ENCODE assay signal across 8 cellular contexts in the genomic region with DNA sequence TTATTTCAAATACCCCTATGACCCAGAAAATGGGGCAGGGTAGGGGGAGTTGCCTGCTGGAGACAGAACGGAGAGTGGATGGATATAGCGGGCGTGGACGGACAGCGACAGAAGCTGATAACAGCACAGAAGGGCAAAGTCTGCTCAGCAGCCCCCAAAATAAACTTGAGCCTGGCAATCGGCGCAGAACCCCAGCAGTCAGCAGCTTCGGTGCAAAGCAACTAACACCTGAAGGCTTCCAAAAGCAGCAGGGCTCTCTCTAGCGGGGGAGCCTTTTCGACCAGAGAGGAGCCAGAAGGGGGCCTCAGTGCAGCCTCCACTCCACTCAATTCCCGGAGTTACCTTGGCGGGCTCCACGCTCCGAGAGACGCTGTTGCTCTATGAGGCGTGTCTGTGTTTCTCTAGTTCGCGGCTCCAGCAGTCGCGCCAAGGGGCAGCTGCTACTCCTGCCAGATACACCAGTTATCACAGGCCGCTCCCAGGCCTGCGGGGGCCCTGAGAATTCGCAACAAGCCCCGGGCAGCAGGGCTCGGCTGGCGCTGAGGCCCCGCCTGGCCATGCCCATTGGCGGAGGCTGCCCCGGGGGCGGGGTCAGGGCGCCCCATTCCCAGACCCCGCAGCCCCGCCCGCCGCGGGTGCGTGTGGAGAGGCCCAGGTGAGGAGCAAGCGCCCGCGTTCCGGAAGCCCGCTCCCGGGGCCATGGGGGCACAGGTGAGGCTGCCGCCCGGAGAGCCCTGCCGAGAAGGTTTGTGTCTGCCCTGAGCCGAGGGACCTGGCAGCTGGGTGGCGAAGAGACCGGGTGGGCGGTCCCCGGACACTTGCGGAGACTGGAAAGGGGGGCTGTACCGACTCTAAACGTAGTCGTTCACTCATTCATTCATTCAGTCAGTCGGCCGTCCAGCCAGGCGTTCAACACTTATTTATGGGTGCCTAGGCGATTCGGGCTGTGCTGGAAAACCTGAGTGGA. TPM values are rescaled to one million over a fixed set of nuclear protein-coding genes. Genes with fewer than 3 reads are reported as not detected.
DNase-seq lines count a peak whose midpoint lies in the region; ATAC-seq, FAIRE-seq and TF ChIP-seq lines count a peak whose summit lies in the region.

A gene (minus strand): TSS at position 541 of the 967 bp plus-strand sequence. CDS start 63,992 bp downstream, outside the sequence.
A gene (plus strand): TSS at position 632 of the 967 bp plus-strand sequence. CDS start 68 bp downstream, at position 700.

- peak within 1 kb of the TSS; percentile 82 to 86 for H3K4me3 ChIP-seq in kidney (ENCODE audit: low read length in 2 of 2)

- H3K9me3 ChIP-seq in kidney (ENCODE audit: control insufficient read depth in 1 of 2, low read length in 2 of 2) = no peaks in the 10 kb centered on the region

- POLR2A ChIA-PET in activated B cell treated with CpG ODN at 0.5 μM for 24 hours (lab: Charles Lee) = interaction anchor here (0.6 kb wide), 1 partner anchor 241 kb away, joined by 3 read pairs; no protein-coding TSS in a partner anchor

- H3K9ac ChIP-seq in kidney (ENCODE audit: low read length in 2 of 2) = peak within 1 kb of the TSS; percentile 80 to 82

- no peak within 1 kb of the TSS for H3K27ac ChIP-seq in caudate nucleus (ENCODE audit: low read depth, low read length)
- peak within 1 kb of the TSS; percentile 72 to 84 for H3K27ac ChIP-seq in kidney (ENCODE audit: low read depth in 2 of 2, low read length in 2 of 2)

- no peak for TF ChIP-seq CTCF in activated B cell treated with CpG ODN at 0.5 μM for 24 hours (IDR thresholded peaks at IDR 0.05)
- peak; percentile 36 for TF ChIP-seq CTCF in kidney (IDR thresholded peaks at IDR 0.05; ENCODE audit: borderline replicate concordance, extremely low read depth, insufficient read depth)

- peak; percentile 91 for ATAC-seq in GM18867 (IDR thresholded peaks at IDR 0.05; ENCODE audit: unreplicated experiment)
- peak; percentile 90 for ATAC-seq in HG03095 (IDR thresholded peaks at IDR 0.05; ENCODE audit: unreplicated experiment)
- peak; percentile 92 for ATAC-seq in activated B cell treated with CpG ODN at 0.5 μM for 24 hours (ENCODE audit: low read depth)

- CTCF ChIA-PET in activated B cell treated with CpG ODN at 0.5 μM for 24 hours (lab: Charles Lee) = interaction anchor here (0.9 to 2.5 kb wide), 3 partner anchors 20 to 71 kb away, joined by 3 to 8 read pairs (median 3); no protein-coding TSS in a partner anchor

- peaks cover 13% of the 10 kb centered on the region for H3K4me1 Mint-ChIP-seq in activated B cell treated with CpG ODN at 0.5 μM for 24 hours

- peak; percentile 84 for DNase-seq in ACHN
- DNase-seq in NCI-H2171 treated with DMSO at 0.1 percent for 48 hours (lab: John Stamatoyannopoulos, UW) = peak; percentile 47
- DNase-seq in activated B cell treated with CpG ODN at 0.5 μM for 24 hours = peak; percentile 70
- peak in 53 of 61 donors; percentile 3 to 84 (median 37) for DNase-seq in caudate nucleus (lab: John Stamatoyannopoulos, UW)
- DNase-seq in kidney = peak; percentile 92
- DNase-seq in stimulated activated CD4-positive, alpha-beta T cell treated with anti-CD3 and anti-CD28 coated beads, Interleukin-15, amount 100 ng/mL, for 24 hours = peak; percentile 88

- peaks cover 0 to 5% of the 10 kb centered on the region in 2 donors for H3K4me1 ChIP-seq in kidney (ENCODE audit: control insufficient read depth in 1 of 2, insufficient read depth in 1 of 2, low read depth in 1 of 2, low read length in 2 of 2)

- H3K36me3 ChIP-seq in kidney (ENCODE audit: control insufficient read depth in 1 of 2, insufficient read depth in 2 of 2, low read length in 2 of 2) = no peaks in the 10 kb centered on the region

- no peak within 1 kb of the TSS for H3K27ac Mint-ChIP-seq in activated B cell treated with CpG ODN at 0.5 μM for 24 hours

- no peak for FAIRE-seq in kidney (lab: Jason Lieb, UNC)

- intact Hi-C loops in activated B cell treated with CpG ODN at 0.5 μM for 24 hours (cut with micrococcal nuclease) = loop anchor here (1.0 to 5.0 kb wide), 6 partner anchors 18 to 554 kb away; a partner anchor contains a TSS
- intact Hi-C loops in kidney (cut with DNase I) = no loop called here

- peak within 1 kb of the TSS; percentile 83 for H3K4me3 Mint-ChIP-seq in activated B cell treated with CpG ODN at 0.5 μM for 24 hours

- no peaks in the 10 kb centered on the region for H3K36me3 Mint-ChIP-seq in activated B cell treated with CpG ODN at 0.5 μM for 24 hours (ENCODE audit: low read depth)

- in situ Hi-C loops in ACHN (cut with HindIII; ENCODE audit: low pct_ligation_motif_present, low pct_unique_long_range_greater_than_20kb, low sequenced_read_pairs) = no loop called here

- H3K27me3 Mint-ChIP-seq in activated B cell treated with CpG ODN at 0.5 μM for 24 hours = peaks cover 40% of the 10 kb centered on the region

- no peaks in the 10 kb centered on the region for H3K9me3 Mint-ChIP-seq in activated B cell treated with CpG ODN at 0.5 μM for 24 hours

RNA-seq across cellular contexts. Expression of the first gene that starts in this region (rescaled TPM):
- not detected in 2 replicates for total RNA-seq in activated B cell treated with CpG ODN at 0.5 μM for 24 hours
- 3.4 TPM for total RNA-seq in kidney
- 3.7 TPM for polyA plus RNA-seq in kidney (ENCODE audit: insufficient read depth, low read depth, low replicate concordance)

RNA-seq across cellular contexts. Expression of the second gene that starts in this region (rescaled TPM):
- total RNA-seq in activated B cell treated with CpG ODN at 0.5 μM for 24 hours (0.69 and 0.73 TPM in 2 replicates), kidney (6.9 TPM)
- 1.4 TPM for polyA plus RNA-seq in kidney (ENCODE audit: insufficient read depth, low read depth, low replicate concordance)

Comparison
In these comparisons a context has a peak if more than half of its experiments do, and no peak if none do; other contexts are left out.
1. Peak in DNase-seq and ATAC-seq in activated B cell treated with CpG ODN at 0.5 μM for 24 hours; RNA of the genes that start here not detected or under 1 TPM.
2. DNase-seq: peak in every context shown above with its lines; median percentile 92 in kidney; 88 in stimulated activated CD4-positive, alpha-beta T cell treated with anti-CD3 and anti-CD28 coated beads, Interleukin-15, amount 100 ng/mL, for 24 hours; 84 in ACHN; 70 in activated B cell treated with CpG ODN at 0.5 μM for 24 hours; 47 in NCI-H2171 treated with DMSO at 0.1 percent for 48 hours; 37 in caudate nucleus.